ENCODE assay signal across 2 cellular contexts in genomic region chr17:36609498-36609862, GRCh38.
TF ChIP-seq lines count a peak whose summit lies in the region.

No MANE protein-coding gene starts in this region.

TF ChIP-seq in HCT116, 20 proteins besides CTCF, POLR2A, EP300 and RAD21 (continued from another document):
- TF ChIP-seq MAX (IDR thresholded peaks at IDR 0.05) (no peak), POLR2AphosphoS5 (IDR thresholded peaks at IDR 0.05; ENCODE audit: low read depth, low read length) (no peak), REST (IDR thresholded peaks at IDR 0.05; ENCODE audit: low read depth) (no peak), CEBPB (IDR thresholded peaks at IDR 0.05; ENCODE audit: low read depth) (no peak), SP1 (IDR thresholded peaks at IDR 0.05; ENCODE audit: low read depth) (no peak), JUND (IDR thresholded peaks at IDR 0.05) (no peak), CBX3 (IDR thresholded peaks at IDR 0.05; ENCODE audit: low read depth) (no peak), ZNF274 (IDR thresholded peaks at IDR 0.05; ENCODE audit: low read depth, low read length) (no peak), SIN3A (IDR thresholded peaks at IDR 0.05; ENCODE audit: low read depth) (no peak), ELF1 (IDR thresholded peaks at IDR 0.05; ENCODE audit: borderline replicate concordance, low read depth) (no peak), EZH2phosphoT487 (IDR thresholded peaks at IDR 0.05; ENCODE audit: borderline replicate concordance) (no peak), FOSL1 (IDR thresholded peaks at IDR 0.05; ENCODE audit: low read depth) (no peak), EGR1 (IDR thresholded peaks at IDR 0.05; ENCODE audit: low read depth) (no peak), ZFX (IDR thresholded peaks at IDR 0.05) (no peak), SRF (IDR thresholded peaks at IDR 0.05; ENCODE audit: low read depth) (no peak), YY1 (IDR thresholded peaks at IDR 0.05; ENCODE audit: extremely low read depth, insufficient replicate concordance, low read depth, low read length) (no peak)
TF ChIP-seq in HCT116: peak in this region for 0.

TF ChIP-seq in WTC11, 78 proteins besides CTCF, POLR2A, EP300 and RAD21 (continued from another document):
- TF ChIP-seq ZBTB43 (CRISPR knock-in tag; IDR thresholded peaks at IDR 0.05) (no peak), ZNF396 (CRISPR knock-in tag; IDR thresholded peaks at IDR 0.05; ENCODE audit: borderline replicate concordance) (no peak), MXD4 (CRISPR knock-in tag; IDR thresholded peaks at IDR 0.05; ENCODE audit: borderline replicate concordance) (no peak), ZNF138 (CRISPR knock-in tag; conservative IDR thresholded peaks at IDR 0.05) (no peak), STAT6 (CRISPR knock-in tag; conservative IDR thresholded peaks at IDR 0.05; ENCODE audit: low read depth) (no peak), ZBTB21 (CRISPR knock-in tag; IDR thresholded peaks at IDR 0.05; ENCODE audit: borderline replicate concordance) (no peak), TCF7 (CRISPR knock-in tag; IDR thresholded peaks at IDR 0.05; ENCODE audit: low read depth) (no peak), MAX (CRISPR knock-in tag; IDR thresholded peaks at IDR 0.05) (no peak), ZNF317 (CRISPR knock-in tag; IDR thresholded peaks at IDR 0.05; ENCODE audit: borderline replicate concordance, low read depth) (no peak), OVOL2 (CRISPR knock-in tag; IDR thresholded peaks at IDR 0.05; ENCODE audit: borderline replicate concordance) (no peak), ZNF512 (CRISPR knock-in tag; IDR thresholded peaks at IDR 0.05; ENCODE audit: borderline replicate concordance) (no peak), GRHL2 (CRISPR knock-in tag; IDR thresholded peaks at IDR 0.05; ENCODE audit: insufficient replicate concordance, severe bottlenecking) (no peak), SMAD4 (CRISPR knock-in tag; IDR thresholded peaks at IDR 0.05) (no peak)
